27 cellular contexts compared by ENCODE assay signal in the genomic region with DNA sequence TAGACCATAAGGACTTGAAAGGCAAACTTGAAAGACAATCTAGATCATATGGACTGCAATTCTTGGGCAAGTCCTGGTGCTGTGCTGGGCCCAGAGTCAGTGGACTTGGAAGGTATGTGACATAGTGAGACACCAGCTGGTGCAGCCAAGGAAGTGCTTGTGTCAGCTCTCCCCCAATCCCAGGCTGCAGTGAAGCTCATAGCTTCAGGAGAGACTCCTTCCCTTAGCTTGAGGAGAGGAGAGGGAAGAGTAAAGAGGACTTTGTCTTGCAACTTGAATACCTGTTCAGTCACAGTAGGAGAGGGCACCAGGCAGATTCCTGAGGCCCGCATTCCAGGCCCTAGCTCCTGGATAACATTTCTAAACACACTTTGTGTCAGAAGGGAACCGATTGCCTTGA.
DNase-seq lines count a peak whose midpoint lies in the region; ATAC-seq and TF ChIP-seq lines count a peak whose summit lies in the region.
"Had no signal": no experiment of that assay in that cellular context is flagged by ENCODE, and none has a peak within 500 bp of the region (broad histone marks: within the 10 kb centered on the region; RNA-seq: fewer than 3 reads in every experiment).

No MANE protein-coding gene starts in this region.

- H3K23ac ChIP-seq in mesendoderm (ENCODE audit: low read length) = no peak overlapping the region

- H4K20me1 ChIP-seq in GM23338 (replicated peaks; ENCODE audit: insufficient read depth) = no peaks in the 10 kb centered on the region

- H3K79me2 ChIP-seq in GM23338 (replicated peaks; ENCODE audit: insufficient read depth) (no peaks in the 10 kb centered on the region), mesendoderm (ENCODE audit: control insufficient read depth, insufficient read depth, low read length) (no peaks in the 10 kb centered on the region)

- peaks cover 5% of the 10 kb centered on the region; the same call in 1 of the 3 replicates for H3K4me1 Mint-ChIP-seq in GM23338
- H3K4me1 Mint-ChIP-seq in endodermal cell = peaks cover 5% of the 10 kb centered on the region

- H3K27me3 ChIP-seq in GM23338 (ENCODE audit: insufficient read depth) (no peaks in the 10 kb centered on the region), endodermal cell (ENCODE audit: control insufficient read depth, insufficient read depth, low read length, poor library complexity, severe bottlenecking) (no peaks in the 10 kb centered on the region), mesendoderm (ENCODE audit: insufficient read depth, low read length, poor library complexity) (no peaks in the 10 kb centered on the region), prostate gland (replicated peaks; ENCODE audit: insufficient read depth) (no peaks in the 10 kb centered on the region)

- H3K9me3 ChIP-seq in endodermal cell (ENCODE audit: control insufficient read depth, low read length) (no peaks in the 10 kb centered on the region), prostate gland (no peaks in the 10 kb centered on the region)
- H3K9me3 ChIP-seq: Caco-2, SK-N-SH had no signal

- intact Hi-C loops in prostate gland (cut with DNase I) = no loop called here

- H3K4me1 ChIP-seq in GM23338 (ENCODE audit: insufficient read depth) = no peaks in the 10 kb centered on the region
- no peaks in the 10 kb centered on the region for H3K4me1 ChIP-seq in endodermal cell (ENCODE audit: control insufficient read depth, insufficient read depth, low read length)
- no peaks in the 10 kb centered on the region for H3K4me1 ChIP-seq in mesendoderm (ENCODE audit: control insufficient read depth, low read depth, low read length)
- H3K4me1 ChIP-seq in prostate gland (replicated peaks) = no peaks in the 10 kb centered on the region
- H3K4me1 ChIP-seq: Caco-2 had no signal

- H3K36me3 ChIP-seq in GM23338 (ENCODE audit: insufficient read depth) (no peaks in the 10 kb centered on the region), endodermal cell (ENCODE audit: control insufficient read depth, insufficient read depth, low read length) (no peaks in the 10 kb centered on the region), mesendoderm (ENCODE audit: control insufficient read depth, insufficient read depth, low read length) (no peaks in the 10 kb centered on the region), prostate gland (no peaks in the 10 kb centered on the region)

- H3K18ac ChIP-seq in mesendoderm (ENCODE audit: low read length) = no peak overlapping the region

- no peak overlapping the region for H4K8ac ChIP-seq in mesendoderm (ENCODE audit: low read depth, low read length)

- no peaks in the 10 kb centered on the region; the same call in 2 of the 3 replicates for H3K9me3 Mint-ChIP-seq in GM23338
- H3K9me3 Mint-ChIP-seq in endodermal cell = no peaks in the 10 kb centered on the region
- H3K9me3 Mint-ChIP-seq: CD8-positive, alpha-beta T cell had no signal

- no peak overlapping the region for H4K5ac ChIP-seq in mesendoderm (ENCODE audit: low read length)

- H3K4me3 ChIP-seq in GM23338 (no peak overlapping the region), endodermal cell (ENCODE audit: low read length) (no peak overlapping the region), mesendoderm (ENCODE audit: low read length) (no peak overlapping the region), prostate gland (no peak overlapping the region)
- H3K4me3 ChIP-seq: GM23248, K562 had no signal

- H3K4ac ChIP-seq in mesendoderm (ENCODE audit: low read depth, low read length) = no peak overlapping the region

- peaks cover 4% of the 10 kb centered on the region for H3K27me3 Mint-ChIP-seq in GM23338 (ENCODE audit: insufficient read depth, low read depth, poor library complexity)
- H3K27me3 Mint-ChIP-seq in endodermal cell (ENCODE audit: insufficient read depth) = no peaks in the 10 kb centered on the region

- H3K79me1 ChIP-seq in mesendoderm (ENCODE audit: low read length) = no peaks in the 10 kb centered on the region

- TF ChIP-seq CTCF in GM23338 (conservative IDR thresholded peaks at IDR 0.05; ENCODE audit: low read depth in 2 of 2) (peak in 1 of 2 experiments; percentile 29; a peak in 2 of 4 replicates), endodermal cell (conservative IDR thresholded peaks at IDR 0.05) (peak; percentile 45), prostate gland (IDR thresholded peaks at IDR 0.05) (no peak)

- no peak overlapping the region for H2BK15ac ChIP-seq in mesendoderm (replicated peaks; ENCODE audit: low read depth)

- WGBS in endodermal cell (ENCODE audit: insufficient coverage in 1 of 2, insufficient read length in 1 of 2), 2 experiments = 92 to 100% methylated on average over 1 to 2 of the region's 2 CpGs
- WGBS in mesendoderm (ENCODE audit: extremely low coverage, insufficient coverage, low lambda C conversion rate) = no CpG with 5 or more reads among the region's 2 CpGs
- WGBS in prostate gland = 87% methylated on average over 2 of the region's 2 CpGs

- ATAC-seq in GM23338 (peak; percentile 44; the same call in 1 of the 3 replicates), GM21737 (IDR thresholded peaks at IDR 0.05; ENCODE audit: unreplicated experiment) (no peak)
- ATAC-seq: CD8-positive, alpha-beta T cell; K562 had no signal

- H3K36me3 Mint-ChIP-seq in GM23338 (ENCODE audit: low read depth) = no peaks in the 10 kb centered on the region
- H3K36me3 Mint-ChIP-seq in endodermal cell (ENCODE audit: low read depth) = no peaks in the 10 kb centered on the region
- H3K36me3 Mint-ChIP-seq: CD8-positive, alpha-beta T cell had no signal

- TF ChIP-seq POLR2A in prostate gland (IDR thresholded peaks at IDR 0.05) = no peak

- H2AK5ac ChIP-seq in mesendoderm (ENCODE audit: low read length) = no peak overlapping the region

- H3K9ac ChIP-seq in endodermal cell (ENCODE audit: extremely low read depth, low read length, poor library complexity, severe bottlenecking) = no peak overlapping the region
- no peak overlapping the region for H3K9ac ChIP-seq in mesendoderm (ENCODE audit: low read length)
- H3K9ac ChIP-seq: GM23248, SK-N-SH had no signal

- H3K9me2 ChIP-seq in GM23338 (ENCODE audit: insufficient read depth) = peaks cover 16% of the 10 kb centered on the region; the same call in 1 of the 2 replicates
- H3K9me2 ChIP-seq: SK-N-SH had no signal

- no peak overlapping the region for H2AFZ ChIP-seq in GM23338
- H2AFZ ChIP-seq: GM23248 had no signal

- no peak overlapping the region for H3K4me3 Mint-ChIP-seq in GM23338
- no peak overlapping the region for H3K4me3 Mint-ChIP-seq in endodermal cell
- H3K4me3 Mint-ChIP-seq: CD8-positive, alpha-beta T cell had no signal

- H3K27ac ChIP-seq in GM23338 (ENCODE audit: low read depth) (no peak overlapping the region), endodermal cell (ENCODE audit: low read depth, low read length) (no peak overlapping the region), mesendoderm (ENCODE audit: low read depth, low read length) (no peak overlapping the region), prostate gland (no peak overlapping the region)
- H3K27ac ChIP-seq: GM23248 had no signal

- H2BK120ac ChIP-seq in mesendoderm (ENCODE audit: low read depth, low read length) = no peak overlapping the region

- no peak overlapping the region for H2BK5ac ChIP-seq in mesendoderm (ENCODE audit: low read length)

- DNase-seq in GM23338 (ENCODE audit: low spot score) = peak; percentile 21
- DNase-seq in HT-29 (ENCODE audit: low spot score) = peak; percentile 21
- DNase-seq in endodermal cell = peak; percentile 65
- peak; percentile 54 for DNase-seq in mesendoderm
- DNase-seq in prostate gland (ENCODE audit: low spot score) = no peak
- DNase-seq in SW480 (ENCODE audit: low spot score) = no peak
- DNase-seq: C1 segment of cervical spinal cord; Caco-2; CD8-positive, alpha-beta T cell; EL; GF-D8; GM23248; HCEC 1CT; Kasumi-1; NCI-H1092 treated with DMSO at 0.1 percent for 48 hours; NCI-H1436; NCI-H187; NCI-H2081 treated with DMSO at 0.1 percent for 48 hours; NCI-H2171; NCI-H226; NCI-H510A; NCI-H69; OCI-M1; SK-N-SH; SW 1271 had no signal

- H3F3A ChIP-seq in GM23338 (replicated peaks; ENCODE audit: low read depth) = no peaks in the 10 kb centered on the region

- H3K56ac ChIP-seq in mesendoderm (ENCODE audit: low read length) = no peak overlapping the region

- no peak overlapping the region; the same call in 1 of the 2 replicates for H3K27ac Mint-ChIP-seq in GM23338
- peak overlapping the region; percentile 49 for H3K27ac Mint-ChIP-seq in endodermal cell
- H3K27ac Mint-ChIP-seq: CD8-positive, alpha-beta T cell had no signal

- H3K4me2 ChIP-seq in GM23338 = no peak overlapping the region
- no peak overlapping the region for H3K4me2 ChIP-seq in mesendoderm (ENCODE audit: low read length)
- H3K4me2 ChIP-seq: SK-N-SH had no signal

Comparison
In these comparisons a context has a peak if more than half of its experiments do, and no peak if none do; other contexts are left out.
1. DNase-seq: peak in GM23338 (single experiment), HT-29 (single experiment), endodermal cell (single experiment) and mesendoderm (single experiment); none in prostate gland (single experiment) and SW480 (single experiment).